In genomic region chr5:71456362-71456743, GRCh38 we compare ENCODE assay signal across 8 cellular contexts. TPM values are rescaled to one million over a fixed set of nuclear protein-coding genes. Genes with fewer than 3 reads are reported as not detected.
DNase-seq lines count a peak whose midpoint lies in the region; ATAC-seq and TF ChIP-seq lines count a peak whose summit lies in the region.

No MANE protein-coding gene starts in this region.

- no peak for DNase-seq in activated T-cell treated with anti-CD3 and anti-CD28 coated beads, Interleukin-2, amount 50 U/mL, for 4 hours
- no peak for DNase-seq in activated T-cell treated with anti-CD3 and anti-CD28 coated beads, Interleukin-2, amount 50 U/mL, for 1 hour
- DNase-seq in T-helper 17 cell (no peak), iPS DF 6.9 (ENCODE audit: low read depth, low spot score) (no peak), stomach (no peak), DMS153 (lab: John Stamatoyannopoulos, UW) (no peak), T-helper 9 cell (no peak)

- no peaks in the 10 kb centered on the region for H3K9me3 Mint-ChIP-seq in activated T-cell treated with anti-CD3 and anti-CD28 coated beads, Interleukin-2, amount 50 U/mL, for 4 hours

- no CpG with 5 or more reads among the region's 4 CpGs for WGBS in iPS DF 6.9 (ENCODE audit: insufficient coverage, insufficient read length)
- 1 to 4% (median 4%) methylated on average over 4 of the region's 4 CpGs for WGBS in stomach, 5 donors

- peak overlapping the region; percentile 96 for H3K4me3 Mint-ChIP-seq in activated T-cell treated with anti-CD3 and anti-CD28 coated beads, Interleukin-2, amount 50 U/mL, for 4 hours
- H3K4me3 Mint-ChIP-seq in T-helper 17 cell: peak overlapping the region; percentile 98

- H3K27me3 ChIP-seq in iPS DF 6.9 (ENCODE audit: control insufficient read depth, insufficient read depth, low read length): no peaks in the 10 kb centered on the region
- peaks cover 0 to 11% (median 0%) of the 10 kb centered on the region in 3 donors for H3K27me3 ChIP-seq in stomach

- TF ChIP-seq EP300 in stomach (IDR thresholded peaks at IDR 0.05): no peak

- H3K9me3 ChIP-seq in T-helper 17 cell (ENCODE audit: control insufficient read depth, low read length, poor library complexity, severe bottlenecking) (no peaks in the 10 kb centered on the region), iPS DF 6.9 (ENCODE audit: control insufficient read depth, insufficient read depth, low read length) (no peaks in the 10 kb centered on the region), stomach (no peaks in the 10 kb centered on the region)

- H3K27ac Mint-ChIP-seq in T-helper 17 cell: peak overlapping the region; percentile 97

- H3K36me3 ChIP-seq in iPS DF 6.9 (ENCODE audit: control insufficient read depth, insufficient read depth, low read length) (peaks cover 2% of the 10 kb centered on the region; the same call in 1 of the 2 replicates), stomach (peaks cover 15 to 31% (median 30%) of the 10 kb centered on the region in 4 donors)

- TF ChIP-seq CTCF in stomach (IDR thresholded peaks at IDR 0.05): no peak

- peaks cover 7% of the 10 kb centered on the region for H3K27me3 Mint-ChIP-seq in activated T-cell treated with anti-CD3 and anti-CD28 coated beads, Interleukin-2, amount 50 U/mL, for 4 hours (ENCODE audit: low read depth)
- H3K27me3 Mint-ChIP-seq in T-helper 17 cell: peaks cover 17% of the 10 kb centered on the region

- H3K27ac ChIP-seq in iPS DF 6.9 (ENCODE audit: low read length) (no peak overlapping the region), stomach (peak overlapping the region in 4 of 5 donors; percentile 91 to 95 (median 92))

- H3K4me1 ChIP-seq in iPS DF 6.9 (ENCODE audit: control insufficient read depth, insufficient read depth, low read length) (no peaks in the 10 kb centered on the region), stomach (peaks cover 12 to 31% (median 23%) of the 10 kb centered on the region in 4 donors)

- peak overlapping the region; percentile 94; the same call in 1 of the 2 replicates for H3K4me3 ChIP-seq in iPS DF 6.9 (ENCODE audit: low read length)
- peak overlapping the region; percentile 65 to 91 (median 82) for H3K4me3 ChIP-seq in stomach

- no peak for TF ChIP-seq POLR2A in stomach (IDR thresholded peaks at IDR 0.05)

- peaks cover 11% of the 10 kb centered on the region for H3K36me3 Mint-ChIP-seq in activated T-cell treated with anti-CD3 and anti-CD28 coated beads, Interleukin-2, amount 50 U/mL, for 4 hours (ENCODE audit: insufficient read depth)
- H3K36me3 Mint-ChIP-seq in T-helper 17 cell (ENCODE audit: low read depth): peaks cover 5% of the 10 kb centered on the region

- peaks cover 23% of the 10 kb centered on the region for H3K4me1 Mint-ChIP-seq in activated T-cell treated with anti-CD3 and anti-CD28 coated beads, Interleukin-2, amount 50 U/mL, for 4 hours (ENCODE audit: low read depth)
- H3K4me1 Mint-ChIP-seq in T-helper 17 cell: peaks cover 22% of the 10 kb centered on the region

- ATAC-seq in activated T-cell treated with anti-CD3 and anti-CD28 coated beads, Interleukin-2, amount 50 U/mL, for 4 hours: no peak
- ATAC-seq in T-helper 17 cell (no peak), HG02938 (IDR thresholded peaks at IDR 0.05; ENCODE audit: unreplicated experiment) (no peak)

- intact Hi-C loops in stomach (cut with DNase I; ENCODE audit: low total_unique reads): no loop called here

RNA-seq across cellular contexts. Expression of gene BDP1, which starts 0.9 kb away (rescaled TPM):
- 10 to 100 TPM; 37.0 to 38.3 (median 37.3) TPM for total RNA-seq in activated T-cell treated with anti-CD3 and anti-CD28 coated beads, Interleukin-2, amount 50 U/mL, for 4 hours
- total RNA-seq in T-helper 17 cell: 10 to 100 TPM; 37.8 to 38.7 TPM
- total RNA-seq in stomach: 10 to 100 TPM; 25.1 to 90.7 (median 50.5) TPM
- polyA plus RNA-seq in stomach: 1 to 10 TPM; 6.4 to 7.2 (median 6.7) TPM
